8 cellular contexts compared by ENCODE assay signal in the genomic region with DNA sequence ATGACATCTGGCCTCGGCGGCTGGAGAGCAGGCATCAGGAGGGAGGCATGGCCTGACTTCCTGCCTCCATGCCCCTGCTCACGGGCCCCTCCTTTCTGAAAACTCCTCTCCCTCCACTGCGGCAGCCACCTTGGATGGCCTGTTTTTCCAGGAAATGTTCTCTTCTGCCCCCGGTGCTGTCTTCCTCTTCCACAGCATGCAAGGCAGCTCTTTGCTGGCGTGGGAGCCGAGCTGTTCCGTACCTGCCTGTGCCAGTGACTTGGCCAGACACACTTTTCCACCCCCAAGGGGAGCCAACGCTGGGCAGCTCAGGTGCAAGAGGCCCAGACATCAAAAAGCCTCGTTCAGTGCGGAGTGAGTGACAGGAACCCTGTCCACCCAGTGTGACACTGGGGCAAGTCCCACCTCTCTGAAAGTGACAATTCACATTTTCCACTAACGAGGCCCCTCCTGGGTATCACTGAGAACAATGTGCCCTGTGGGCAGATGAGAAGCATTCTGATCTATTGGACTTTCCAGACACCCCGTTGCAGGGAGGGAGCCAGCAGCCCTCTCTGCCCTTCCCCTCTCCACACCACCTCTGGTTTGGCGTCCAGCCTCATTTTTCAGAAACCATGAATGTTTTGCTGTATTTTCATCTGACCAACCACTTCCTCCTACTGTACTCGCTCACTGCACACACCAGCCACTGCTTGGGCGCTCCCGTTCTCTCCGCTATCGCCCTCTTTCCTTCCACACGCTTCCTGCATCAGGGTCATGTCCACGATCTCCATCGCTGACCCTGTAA. TPM values are rescaled to one million over a fixed set of nuclear protein-coding genes. Genes with fewer than 3 reads are reported as not detected.
DNase-seq lines count a peak whose midpoint lies in the region; FAIRE-seq and TF ChIP-seq lines count a peak whose summit lies in the region.

No MANE protein-coding gene starts in this region.

- H3K27ac ChIP-seq in kidney (ENCODE audit: low read depth in 2 of 2, low read length in 2 of 2) = peak overlapping the region; percentile 65 to 68

- H3K27ac Mint-ChIP-seq in HFFc6 = peak overlapping the region; percentile 69

- TF ChIP-seq CTCF in HFFc6 (IDR thresholded peaks at IDR 0.05) (no peak), kidney (IDR thresholded peaks at IDR 0.05; ENCODE audit: borderline replicate concordance, extremely low read depth, insufficient read depth) (no peak)

- H3K9ac ChIP-seq in kidney (ENCODE audit: low read length in 2 of 2) = peak overlapping the region in 1 of 2 donors; percentile 14

- H3K9me3 ChIP-seq in kidney (ENCODE audit: control insufficient read depth in 1 of 2, low read length in 2 of 2) = no peaks in the 10 kb centered on the region

- H3K4me1 ChIP-seq in kidney (ENCODE audit: control insufficient read depth in 1 of 2, insufficient read depth in 1 of 2, low read depth in 1 of 2, low read length in 2 of 2) = peaks cover 16 to 30% of the 10 kb centered on the region in 2 donors

- H3K36me3 ChIP-seq in kidney (ENCODE audit: control insufficient read depth in 1 of 2, insufficient read depth in 2 of 2, low read length in 2 of 2) = peaks cover 4 to 7% of the 10 kb centered on the region in 2 donors

- H3K4me1 Mint-ChIP-seq in HFFc6 (ENCODE audit: low read depth) = peaks cover 63% of the 10 kb centered on the region

- no peaks in the 10 kb centered on the region for H3K9me3 Mint-ChIP-seq in HFFc6

- intact Hi-C loops in kidney (cut with DNase I) = loop anchor here (5.0 to 10.0 kb wide), 2 partner anchors 107 to 130 kb away; no protein-coding TSS in a partner anchor

- no peak overlapping the region for H3K4me3 ChIP-seq in kidney (ENCODE audit: low read length in 2 of 2)

- FAIRE-seq in GM12891 (lab: Jason Lieb, UNC) (peak; percentile 85), kidney (lab: Jason Lieb, UNC) (no peak), RCC 7860 (lab: Jason Lieb, UNC) (no peak)

- H3K36me3 Mint-ChIP-seq in HFFc6 (ENCODE audit: low read depth) = peaks cover 2% of the 10 kb centered on the region; the same call in 1 of the 2 replicates

- TF ChIP-seq POLR2A in GM12891 (IDR thresholded peaks at IDR 0.05; ENCODE audit: low read depth, low read length) = no peak; the same call in 1 of the 2 replicates

- no peak for DNase-seq in GM12891 (ENCODE audit: insufficient read length, low spot score)
- no peak for DNase-seq in HFFc6
- peak; percentile 3 for DNase-seq in NOMO-1 treated with dmso at 0.1 percent for 144 hours (lab: John Stamatoyannopoulos, UW; ENCODE audit: unreplicated experiment)
- DNase-seq in activated T-helper 9 cell treated with anti-CD3 and anti-CD28 coated beads, Interleukin-2, amount 50 U/mL, for 16 hours (ENCODE audit: low read depth) = peak; percentile 72
- DNase-seq in kidney = peak; percentile 82
- DNase-seq in stimulated activated CD4-positive, alpha-beta T cell treated with anti-CD3 and anti-CD28 coated beads, TNF-alpha, amount 100 ng/mL, for 24 hours (ENCODE audit: low read depth in 3 of 3) = peak; percentile 62 to 79 (median 75)
- no peak for DNase-seq in NCI-H187 (lab: John Stamatoyannopoulos, UW)
- no peak for DNase-seq in RCC 7860 (ENCODE audit: low spot score)

- no peak overlapping the region for H3K4me3 Mint-ChIP-seq in HFFc6

- no peaks in the 10 kb centered on the region for H3K27me3 Mint-ChIP-seq in HFFc6 (ENCODE audit: insufficient read depth)

TF ChIP-seq in GM12891, 5 proteins besides CTCF, POLR2A, EP300 and RAD21:
- TF ChIP-seq TAF1 (IDR thresholded peaks at IDR 0.05; ENCODE audit: low read depth, low read length) = 0 out of 2 replicates have a peak, but pooled peaks have one; percentile 40
- 0 out of 2 replicates have a peak, but pooled peaks have one; percentile 6 for TF ChIP-seq POU2F2 (IDR thresholded peaks at IDR 0.05; ENCODE audit: low read depth, low read length)
- no peak for TF ChIP-seq POLR2AphosphoS5 (IDR thresholded peaks at IDR 0.05; ENCODE audit: low read depth, low read length)
- TF ChIP-seq SPI1 (IDR thresholded peaks at IDR 0.05; ENCODE audit: low read depth, low read length) = peak; percentile 79

RNA-seq across cellular contexts. Expression of gene NSMCE1, which starts 31.1 kb away (rescaled TPM):
- polyA plus RNA-seq in GM12891 (2012; ENCODE audit: low read depth, missing spikeins) = 81.9 TPM
- 10 to 100 TPM; 63.6 to 71.3 (median 66.5) TPM for total RNA-seq in HFFc6 (2021; fragmentation: NEBNext Ultra II Directional; extraction: Animal tissue kit (Norgen Biotek cat#: 25700))
- 72.1 TPM for total RNA-seq in kidney
- 145 TPM for polyA plus RNA-seq in kidney (ENCODE audit: insufficient read depth, low read depth, low replicate concordance)

RNA-seq across cellular contexts. Expression of gene KDM8, which starts 34.1 kb away (rescaled TPM):
- polyA plus RNA-seq in GM12891 (2012; ENCODE audit: low read depth, missing spikeins) = 1.9 TPM
- 1 to 10 TPM; 4.1 to 5.8 (median 4.9) TPM for total RNA-seq in HFFc6 (2021; fragmentation: NEBNext Ultra II Directional; extraction: Animal tissue kit (Norgen Biotek cat#: 25700))
- 8.5 TPM for total RNA-seq in kidney
- 6.3 TPM for polyA plus RNA-seq in kidney (ENCODE audit: insufficient read depth, low read depth, low replicate concordance)

Comparison
In these comparisons a context has a peak if more than half of its experiments do, and no peak if none do; other contexts are left out.
1. DNase-seq: peak in NOMO-1 treated with dmso at 0.1 percent for 144 hours (single experiment), activated T-helper 9 cell treated with anti-CD3 and anti-CD28 coated beads, Interleukin-2, amount 50 U/mL, for 16 hours (single experiment), kidney (single experiment) and stimulated activated CD4-positive, alpha-beta T cell treated with anti-CD3 and anti-CD28 coated beads, TNF-alpha, amount 100 ng/mL, for 24 hours (3 of 3); none in GM12891 (single experiment), HFFc6 (single experiment), NCI-H187 (0 of 2) and RCC 7860 (single experiment).